Comparison of ENCODE assay signal across 1 cellular context in the genomic region with DNA sequence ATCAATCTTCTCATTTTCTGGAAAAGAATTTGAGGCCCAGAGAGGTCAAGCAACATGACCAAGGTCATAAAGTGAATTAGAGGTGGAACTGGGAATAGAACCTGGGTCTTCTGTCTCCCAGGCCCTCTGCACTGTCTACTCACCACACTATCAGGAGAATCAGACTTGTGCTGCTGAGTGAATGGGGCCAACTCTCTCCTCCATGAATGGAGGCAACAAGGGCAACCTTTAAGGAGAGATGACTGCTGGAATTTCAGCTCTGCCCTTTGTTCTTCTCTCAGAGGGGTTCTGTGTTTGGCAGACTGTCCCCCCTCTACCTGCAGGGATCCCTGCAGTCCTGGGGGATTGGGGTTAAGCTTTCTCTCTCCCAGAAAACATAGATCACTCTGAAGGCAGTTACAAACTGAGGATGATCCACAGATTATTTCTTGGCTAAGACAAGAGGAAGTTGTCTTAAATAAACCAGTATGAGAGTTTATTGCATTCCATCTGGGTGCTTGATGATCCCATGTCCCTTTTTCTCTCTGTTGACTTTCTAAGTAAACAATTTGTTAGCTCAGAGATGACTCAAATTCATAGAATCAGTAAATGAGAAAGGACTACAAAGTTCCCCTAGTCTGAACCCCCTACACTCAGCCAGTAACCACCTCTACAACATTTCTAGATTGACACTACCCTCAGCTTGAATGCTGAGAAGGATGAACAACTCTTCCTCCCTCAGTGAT.
TF ChIP-seq lines count a peak whose summit lies in the region.

No MANE protein-coding gene starts in this region.

TF ChIP-seq in GM12878, 131 proteins besides CTCF, POLR2A, EP300 and RAD21 (continued from another document):
- TF ChIP-seq ETV6 (conservative IDR thresholded peaks at IDR 0.05 in 1 of 2, IDR thresholded peaks at IDR 0.05 in 1 of 2; ENCODE audit: borderline replicate concordance in 1 of 2, low read depth in 1 of 2) = 0 out of 4 replicates have a peak, but pooled peaks of 1 of the 2 experiments have one; percentile 14
- no peak for TF ChIP-seq SUPT20H (IDR thresholded peaks at IDR 0.05; ENCODE audit: borderline replicate concordance, control insufficient read depth, low read depth, low read length)
- TF ChIP-seq JUNB (IDR thresholded peaks at IDR 0.05) = peak; percentile 79
- no peak for TF ChIP-seq NBN (IDR thresholded peaks at IDR 0.05)
- TF ChIP-seq, protein P1, sequence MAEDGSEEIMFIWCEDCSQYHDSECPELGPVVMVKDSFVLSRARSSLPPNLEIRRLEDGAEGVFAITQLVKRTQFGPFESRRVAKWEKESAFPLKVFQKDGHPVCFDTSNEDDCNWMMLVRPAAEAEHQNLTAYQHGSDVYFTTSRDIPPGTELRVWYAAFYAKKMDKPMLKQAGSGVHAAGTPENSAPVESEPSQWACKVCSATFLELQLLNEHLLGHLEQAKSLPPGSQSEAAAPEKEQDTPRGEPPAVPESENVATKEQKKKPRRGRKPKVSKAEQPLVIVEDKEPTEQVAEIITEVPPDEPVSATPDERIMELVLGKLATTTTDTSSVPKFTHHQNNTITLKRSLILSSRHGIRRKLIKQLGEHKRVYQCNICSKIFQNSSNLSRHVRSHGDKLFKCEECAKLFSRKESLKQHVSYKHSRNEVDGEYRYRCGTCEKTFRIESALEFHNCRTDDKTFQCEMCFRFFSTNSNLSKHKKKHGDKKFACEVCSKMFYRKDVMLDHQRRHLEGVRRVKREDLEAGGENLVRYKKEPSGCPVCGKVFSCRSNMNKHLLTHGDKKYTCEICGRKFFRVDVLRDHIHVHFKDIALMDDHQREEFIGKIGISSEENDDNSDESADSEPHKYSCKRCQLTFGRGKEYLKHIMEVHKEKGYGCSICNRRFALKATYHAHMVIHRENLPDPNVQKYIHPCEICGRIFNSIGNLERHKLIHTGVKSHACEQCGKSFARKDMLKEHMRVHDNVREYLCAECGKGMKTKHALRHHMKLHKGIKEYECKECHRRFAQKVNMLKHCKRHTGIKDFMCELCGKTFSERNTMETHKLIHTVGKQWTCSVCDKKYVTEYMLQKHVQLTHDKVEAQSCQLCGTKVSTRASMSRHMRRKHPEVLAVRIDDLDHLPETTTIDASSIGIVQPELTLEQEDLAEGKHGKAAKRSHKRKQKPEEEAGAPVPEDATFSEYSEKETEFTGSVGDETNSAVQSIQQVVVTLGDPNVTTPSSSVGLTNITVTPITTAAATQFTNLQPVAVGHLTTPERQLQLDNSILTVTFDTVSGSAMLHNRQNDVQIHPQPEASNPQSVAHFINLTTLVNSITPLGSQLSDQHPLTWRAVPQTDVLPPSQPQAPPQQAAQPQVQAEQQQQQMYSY (CRISPR knock-in tag; IDR thresholded peaks at IDR 0.05) = no peak
- no peak for TF ChIP-seq JUND (IDR thresholded peaks at IDR 0.05; ENCODE audit: low read depth, low read length)
- TF ChIP-seq, protein P2, sequence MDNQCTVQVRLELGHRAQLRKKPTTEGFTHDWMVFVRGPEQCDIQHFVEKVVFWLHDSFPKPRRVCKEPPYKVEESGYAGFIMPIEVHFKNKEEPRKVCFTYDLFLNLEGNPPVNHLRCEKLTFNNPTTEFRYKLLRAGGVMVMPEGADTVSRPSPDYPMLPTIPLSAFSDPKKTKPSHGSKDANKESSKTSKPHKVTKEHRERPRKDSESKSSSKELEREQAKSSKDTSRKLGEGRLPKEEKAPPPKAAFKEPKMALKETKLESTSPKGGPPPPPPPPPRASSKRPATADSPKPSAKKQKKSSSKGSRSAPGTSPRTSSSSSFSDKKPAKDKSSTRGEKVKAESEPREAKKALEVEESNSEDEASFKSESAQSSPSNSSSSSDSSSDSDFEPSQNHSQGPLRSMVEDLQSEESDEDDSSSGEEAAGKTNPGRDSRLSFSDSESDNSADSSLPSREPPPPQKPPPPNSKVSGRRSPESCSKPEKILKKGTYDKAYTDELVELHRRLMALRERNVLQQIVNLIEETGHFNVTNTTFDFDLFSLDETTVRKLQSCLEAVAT (IDR thresholded peaks at IDR 0.05) = no peak
- TF ChIP-seq MTA2 (IDR thresholded peaks at IDR 0.05; ENCODE audit: low read depth) = 0 out of 2 replicates have a peak, but pooled peaks have one; percentile 10
- TF ChIP-seq SIN3A (IDR thresholded peaks at IDR 0.05; ENCODE audit: low read depth, low read length) = no peak
- TF ChIP-seq FOXK2 (IDR thresholded peaks at IDR 0.05) = no peak
- TF ChIP-seq, protein P3, sequence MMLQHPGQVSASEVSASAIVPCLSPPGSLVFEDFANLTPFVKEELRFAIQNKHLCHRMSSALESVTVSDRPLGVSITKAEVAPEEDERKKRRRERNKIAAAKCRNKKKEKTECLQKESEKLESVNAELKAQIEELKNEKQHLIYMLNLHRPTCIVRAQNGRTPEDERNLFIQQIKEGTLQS (IDR thresholded peaks at IDR 0.05; ENCODE audit: borderline replicate concordance, extremely low read depth, low read depth, low read length) = no peak
- peak; percentile 33; the same call in 1 of the 2 replicates for TF ChIP-seq CREM (IDR thresholded peaks at IDR 0.05; ENCODE audit: low read depth)
- TF ChIP-seq MTA3 (IDR thresholded peaks at IDR 0.05; ENCODE audit: borderline replicate concordance, low read length) = no peak
- TF ChIP-seq, protein P4, sequence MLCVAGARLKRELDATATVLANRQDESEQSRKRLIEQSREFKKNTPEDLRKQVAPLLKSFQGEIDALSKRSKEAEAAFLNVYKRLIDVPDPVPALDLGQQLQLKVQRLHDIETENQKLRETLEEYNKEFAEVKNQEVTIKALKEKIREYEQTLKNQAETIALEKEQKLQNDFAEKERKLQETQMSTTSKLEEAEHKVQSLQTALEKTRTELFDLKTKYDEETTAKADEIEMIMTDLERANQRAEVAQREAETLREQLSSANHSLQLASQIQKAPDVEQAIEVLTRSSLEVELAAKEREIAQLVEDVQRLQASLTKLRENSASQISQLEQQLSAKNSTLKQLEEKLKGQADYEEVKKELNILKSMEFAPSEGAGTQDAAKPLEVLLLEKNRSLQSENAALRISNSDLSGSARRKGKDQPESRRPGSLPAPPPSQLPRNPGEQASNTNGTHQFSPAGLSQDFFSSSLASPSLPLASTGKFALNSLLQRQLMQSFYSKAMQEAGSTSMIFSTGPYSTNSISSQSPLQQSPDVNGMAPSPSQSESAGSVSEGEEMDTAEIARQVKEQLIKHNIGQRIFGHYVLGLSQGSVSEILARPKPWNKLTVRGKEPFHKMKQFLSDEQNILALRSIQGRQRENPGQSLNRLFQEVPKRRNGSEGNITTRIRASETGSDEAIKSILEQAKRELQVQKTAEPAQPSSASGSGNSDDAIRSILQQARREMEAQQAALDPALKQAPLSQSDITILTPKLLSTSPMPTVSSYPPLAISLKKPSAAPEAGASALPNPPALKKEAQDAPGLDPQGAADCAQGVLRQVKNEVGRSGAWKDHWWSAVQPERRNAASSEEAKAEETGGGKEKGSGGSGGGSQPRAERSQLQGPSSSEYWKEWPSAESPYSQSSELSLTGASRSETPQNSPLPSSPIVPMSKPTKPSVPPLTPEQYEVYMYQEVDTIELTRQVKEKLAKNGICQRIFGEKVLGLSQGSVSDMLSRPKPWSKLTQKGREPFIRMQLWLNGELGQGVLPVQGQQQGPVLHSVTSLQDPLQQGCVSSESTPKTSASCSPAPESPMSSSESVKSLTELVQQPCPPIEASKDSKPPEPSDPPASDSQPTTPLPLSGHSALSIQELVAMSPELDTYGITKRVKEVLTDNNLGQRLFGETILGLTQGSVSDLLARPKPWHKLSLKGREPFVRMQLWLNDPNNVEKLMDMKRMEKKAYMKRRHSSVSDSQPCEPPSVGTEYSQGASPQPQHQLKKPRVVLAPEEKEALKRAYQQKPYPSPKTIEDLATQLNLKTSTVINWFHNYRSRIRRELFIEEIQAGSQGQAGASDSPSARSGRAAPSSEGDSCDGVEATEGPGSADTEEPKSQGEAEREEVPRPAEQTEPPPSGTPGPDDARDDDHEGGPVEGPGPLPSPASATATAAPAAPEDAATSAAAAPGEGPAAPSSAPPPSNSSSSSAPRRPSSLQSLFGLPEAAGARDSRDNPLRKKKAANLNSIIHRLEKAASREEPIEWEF (IDR thresholded peaks at IDR 0.05; ENCODE audit: insufficient replicate concordance, low read depth, low read length) = no peak
- no peak for TF ChIP-seq KAT2A (conservative IDR thresholded peaks at IDR 0.05; ENCODE audit: control insufficient read depth, low read depth, low read length)
- TF ChIP-seq, protein P5, sequence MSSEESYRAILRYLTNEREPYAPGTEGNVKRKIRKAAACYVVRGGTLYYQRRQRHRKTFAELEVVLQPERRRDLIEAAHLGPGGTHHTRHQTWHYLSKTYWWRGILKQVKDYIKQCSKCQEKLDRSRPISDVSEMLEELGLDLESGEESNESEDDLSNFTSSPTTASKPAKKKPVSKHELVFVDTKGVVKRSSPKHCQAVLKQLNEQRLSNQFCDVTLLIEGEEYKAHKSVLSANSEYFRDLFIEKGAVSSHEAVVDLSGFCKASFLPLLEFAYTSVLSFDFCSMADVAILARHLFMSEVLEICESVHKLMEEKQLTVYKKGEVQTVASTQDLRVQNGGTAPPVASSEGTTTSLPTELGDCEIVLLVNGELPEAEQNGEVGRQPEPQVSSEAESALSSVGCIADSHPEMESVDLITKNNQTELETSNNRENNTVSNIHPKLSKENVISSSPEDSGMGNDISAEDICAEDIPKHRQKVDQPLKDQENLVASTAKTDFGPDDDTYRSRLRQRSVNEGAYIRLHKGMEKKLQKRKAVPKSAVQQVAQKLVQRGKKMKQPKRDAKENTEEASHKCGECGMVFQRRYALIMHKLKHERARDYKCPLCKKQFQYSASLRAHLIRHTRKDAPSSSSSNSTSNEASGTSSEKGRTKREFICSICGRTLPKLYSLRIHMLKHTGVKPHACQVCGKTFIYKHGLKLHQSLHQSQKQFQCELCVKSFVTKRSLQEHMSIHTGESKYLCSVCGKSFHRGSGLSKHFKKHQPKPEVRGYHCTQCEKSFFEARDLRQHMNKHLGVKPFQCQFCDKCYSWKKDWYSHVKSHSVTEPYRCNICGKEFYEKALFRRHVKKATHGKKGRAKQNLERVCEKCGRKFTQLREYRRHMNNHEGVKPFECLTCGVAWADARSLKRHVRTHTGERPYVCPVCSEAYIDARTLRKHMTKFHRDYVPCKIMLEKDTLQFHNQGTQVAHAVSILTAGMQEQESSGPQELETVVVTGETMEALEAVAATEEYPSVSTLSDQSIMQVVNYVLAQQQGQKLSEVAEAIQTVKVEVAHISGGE (CRISPR knock-in tag; IDR thresholded peaks at IDR 0.05) = no peak
- TF ChIP-seq BCL11A (IDR thresholded peaks at IDR 0.05; ENCODE audit: low read depth, low read length) = no peak
- TF ChIP-seq PML (IDR thresholded peaks at IDR 0.05; ENCODE audit: low read length) = no peak
- TF ChIP-seq SMAD5 (IDR thresholded peaks at IDR 0.05; ENCODE audit: low read depth) = no peak
- no peak for TF ChIP-seq GATAD2B (conservative IDR thresholded peaks at IDR 0.05; ENCODE audit: low read depth)
- TF ChIP-seq, protein P6, sequence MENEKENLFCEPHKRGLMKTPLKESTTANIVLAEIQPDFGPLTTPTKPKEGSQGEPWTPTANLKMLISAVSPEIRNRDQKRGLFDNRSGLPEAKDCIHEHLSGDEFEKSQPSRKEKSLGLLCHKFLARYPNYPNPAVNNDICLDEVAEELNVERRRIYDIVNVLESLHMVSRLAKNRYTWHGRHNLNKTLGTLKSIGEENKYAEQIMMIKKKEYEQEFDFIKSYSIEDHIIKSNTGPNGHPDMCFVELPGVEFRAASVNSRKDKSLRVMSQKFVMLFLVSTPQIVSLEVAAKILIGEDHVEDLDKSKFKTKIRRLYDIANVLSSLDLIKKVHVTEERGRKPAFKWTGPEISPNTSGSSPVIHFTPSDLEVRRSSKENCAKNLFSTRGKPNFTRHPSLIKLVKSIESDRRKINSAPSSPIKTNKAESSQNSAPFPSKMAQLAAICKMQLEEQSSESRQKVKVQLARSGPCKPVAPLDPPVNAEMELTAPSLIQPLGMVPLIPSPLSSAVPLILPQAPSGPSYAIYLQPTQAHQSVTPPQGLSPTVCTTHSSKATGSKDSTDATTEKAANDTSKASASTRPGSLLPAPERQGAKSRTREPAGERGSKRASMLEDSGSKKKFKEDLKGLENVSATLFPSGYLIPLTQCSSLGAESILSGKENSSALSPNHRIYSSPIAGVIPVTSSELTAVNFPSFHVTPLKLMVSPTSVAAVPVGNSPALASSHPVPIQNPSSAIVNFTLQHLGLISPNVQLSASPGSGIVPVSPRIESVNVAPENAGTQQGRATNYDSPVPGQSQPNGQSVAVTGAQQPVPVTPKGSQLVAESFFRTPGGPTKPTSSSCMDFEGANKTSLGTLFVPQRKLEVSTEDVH (IDR thresholded peaks at IDR 0.05; ENCODE audit: low read depth, partially characterized antibody) = no peak
- no peak for TF ChIP-seq SREBF2 (IDR thresholded peaks at IDR 0.05; ENCODE audit: low read length)
